Comparison of ENCODE assay signal across 20 cellular contexts in genomic region chr4:148618856-148619255, GRCh38.
"Had no signal": no experiment of that assay in that cellular context is flagged by ENCODE, and none has a peak within 500 bp of the region (broad histone marks: within the 10 kb centered on the region; RNA-seq: fewer than 3 reads in every experiment).

No MANE protein-coding gene starts in this region.

- DNase-seq: erythroblast; foreskin melanocyte; heart left ventricle; hippocampal formation; kidney glomerular epithelial cell; mucosa of descending colon; naive thymus-derived CD8-positive, alpha-beta T cell; posterior cingulate gyrus; right cardiac atrium; small intestine; stimulated activated CD4-positive, alpha-beta T cell treated with anti-CD3 and anti-CD28 coated beads, Interleukin-12 subunit alpha, Interleukin-12 subunit beta, amount 100 ng/mL, for 4 hours; stimulated activated CD4-positive, alpha-beta T cell treated with anti-CD3 and anti-CD28 coated beads, Interleukin-2, amount 100 ng/mL, for 48 hours; stimulated activated naive CD8-positive, alpha-beta T cell treated with anti-CD3 and anti-CD28 coated beads, Interleukin-15, Interleukin-2, amounts not matched to agents 100 U/mL and 50 U/mL, for 24 hours; thyroid gland; uterus had no signal

- H3K36me3 Mint-ChIP-seq: stimulated activated effector memory CD8-positive, alpha-beta T cell treated with anti-CD3 and anti-CD28 coated beads, Interleukin-12 subunit alpha, Interleukin-12 subunit beta, amount 100 ng/mL, for 72 hours; type B pancreatic cell had no signal

- H3K27me3 ChIP-seq: heart left ventricle, suprapubic skin, thyroid gland, uterus had no signal

- H3K4me3 Mint-ChIP-seq: dendritic cell treated with granulocyte-macrophage colony-stimulating factor and Interleukin-4, amounts not matched to agents 40 ng/mL and 50 ng/mL, for 4 days; naive thymus-derived CD8-positive, alpha-beta T cell; stimulated activated effector memory CD8-positive, alpha-beta T cell treated with anti-CD3 and anti-CD28 coated beads, Interleukin-12 subunit alpha, Interleukin-12 subunit beta, amount 100 ng/mL, for 72 hours; type B pancreatic cell had no signal

- ATAC-seq: heart left ventricle; left lobe of liver; mucosa of descending colon; naive thymus-derived CD8-positive, alpha-beta T cell; right cardiac atrium; stimulated activated effector memory CD8-positive, alpha-beta T cell treated with anti-CD3 and anti-CD28 coated beads, Interleukin-12 subunit alpha, Interleukin-12 subunit beta, amount 100 ng/mL, for 72 hours; stimulated activated naive CD8-positive, alpha-beta T cell treated with anti-CD3 and anti-CD28 coated beads, Interleukin-15, Interleukin-2, amounts not matched to agents 100 U/mL and 50 U/mL, for 24 hours had no signal

- H3K4me1 ChIP-seq: heart left ventricle, suprapubic skin, thyroid gland, uterus had no signal

- H3K27ac ChIP-seq: heart left ventricle, suprapubic skin, thyroid gland, uterus had no signal

- H3K4me3 ChIP-seq: heart left ventricle, mucosa of descending colon, suprapubic skin, thyroid gland, uterus had no signal

- H3K36me3 ChIP-seq: heart left ventricle, suprapubic skin, thyroid gland, uterus had no signal

- H3K27me3 Mint-ChIP-seq: dendritic cell treated with granulocyte-macrophage colony-stimulating factor and Interleukin-4, amounts not matched to agents 40 ng/mL and 50 ng/mL, for 4 days; naive thymus-derived CD8-positive, alpha-beta T cell; type B pancreatic cell had no signal

- H3K27ac Mint-ChIP-seq: dendritic cell treated with granulocyte-macrophage colony-stimulating factor and Interleukin-4, amounts not matched to agents 40 ng/mL and 50 ng/mL, for 4 days; naive thymus-derived CD8-positive, alpha-beta T cell; stimulated activated effector memory CD8-positive, alpha-beta T cell treated with anti-CD3 and anti-CD28 coated beads, Interleukin-12 subunit alpha, Interleukin-12 subunit beta, amount 100 ng/mL, for 72 hours; type B pancreatic cell had no signal

- H3K9me3 ChIP-seq: mucosa of descending colon, suprapubic skin, thyroid gland had no signal

- H3K4me1 Mint-ChIP-seq: naive thymus-derived CD8-positive, alpha-beta T cell; stimulated activated effector memory CD8-positive, alpha-beta T cell treated with anti-CD3 and anti-CD28 coated beads, Interleukin-12 subunit alpha, Interleukin-12 subunit beta, amount 100 ng/mL, for 72 hours had no signal
